Comparison of ENCODE assay signal across 13 cellular contexts in genomic region chr3:50273689-50274065, GRCh38. TPM values are rescaled to one million over a fixed set of nuclear protein-coding genes. Genes with fewer than 3 reads are reported as not detected.
DNase-seq lines count a peak whose midpoint lies in the region; ATAC-seq and TF ChIP-seq lines count a peak whose summit lies in the region.
"Had no signal": no experiment of that assay in that cellular context is flagged by ENCODE, and none has a peak within 500 bp of the region (broad histone marks: within the 10 kb centered on the region; RNA-seq: fewer than 3 reads in every experiment).

No MANE protein-coding gene starts in this region.

- no peak for ATAC-seq in HG02885 (IDR thresholded peaks at IDR 0.05; ENCODE audit: poor library complexity, unreplicated experiment)
- no peak for ATAC-seq in HG03432 (IDR thresholded peaks at IDR 0.05; ENCODE audit: unreplicated experiment)

- no peak overlapping the region for H2AFZ ChIP-seq in OCI-LY3 (ENCODE audit: low read depth, low read length)
- H2AFZ ChIP-seq: hepatocyte had no signal

- H3K4me3 ChIP-seq in OCI-LY3 (ENCODE audit: low read length) (peak overlapping the region; percentile 75; the same call in 1 of the 2 replicates), iPS-15b (ENCODE audit: low read depth, low read length) (peak overlapping the region; percentile 47), MG63 (no peak overlapping the region)
- H3K4me3 ChIP-seq: hepatocyte had no signal

- H3K4me2 ChIP-seq in OCI-LY3 (ENCODE audit: low read length), result peak overlapping the region; percentile 95

- H3K27me3 ChIP-seq in OCI-LY3 (ENCODE audit: low read depth, low read length) (peaks cover 6% of the 10 kb centered on the region; the same call in 1 of the 2 replicates), iPS-15b (ENCODE audit: control insufficient read depth, insufficient read depth, low read length) (peaks cover 46% of the 10 kb centered on the region), MG63 (no peaks in the 10 kb centered on the region)

- H3K36me3 ChIP-seq in OCI-LY3 (replicated peaks; ENCODE audit: low read depth, low read length) (no peaks in the 10 kb centered on the region), iPS-15b (ENCODE audit: control insufficient read depth, insufficient read depth, low read length) (peaks cover 4% of the 10 kb centered on the region), MG63 (no peaks in the 10 kb centered on the region)

- H3K4me1 ChIP-seq in OCI-LY3 (ENCODE audit: low read length) (peaks cover 9% of the 10 kb centered on the region; the same call in 1 of the 2 replicates), iPS-15b (ENCODE audit: control insufficient read depth, insufficient read depth, low read length) (peaks cover 9% of the 10 kb centered on the region)

- no peaks in the 10 kb centered on the region for H3K9me3 ChIP-seq in OCI-LY3 (ENCODE audit: insufficient read depth, low read length)
- no peaks in the 10 kb centered on the region for H3K9me3 ChIP-seq in iPS-15b (ENCODE audit: control insufficient read depth, insufficient read depth, low read length)
- H3K9me3 ChIP-seq in MG63, result no peaks in the 10 kb centered on the region

- no peak for TF ChIP-seq CTCF in GM13977 (IDR thresholded peaks at IDR 0.05; ENCODE audit: extremely low read depth, insufficient read depth, missing control alignments)
- TF ChIP-seq CTCF in OCI-LY3 (IDR thresholded peaks at IDR 0.05; ENCODE audit: low read depth, low read length), result no peak

- H3K9ac ChIP-seq in OCI-LY3 (ENCODE audit: low read length), result no peak overlapping the region; the same call in 1 of the 2 replicates
- no peak overlapping the region for H3K9ac ChIP-seq in iPS-15b (ENCODE audit: low read depth, low read length)

- in situ Hi-C loops in GM13977 (cut with MboI; ENCODE audit: low pct_unique_long_range_greater_than_20kb, low sequenced_read_pairs, unreplicated experiment), result loop anchor here (10.0 kb wide), 1 partner anchor 49 kb away; no protein-coding TSS in a partner anchor

- peak; percentile 36 for DNase-seq in GM13977 (ENCODE audit: low spot score)
- DNase-seq in substantia nigra (lab: John Stamatoyannopoulos, UW), result no peak
- no peak for DNase-seq in MG63
- DNase-seq: NCI-H1436 treated with DMSO at 0.1 percent for 48 hours had no signal

- H3K27ac ChIP-seq in OCI-LY3 (ENCODE audit: low read length) (no peak overlapping the region), substantia nigra (ENCODE audit: low read depth, low read length, poor library complexity, severe bottlenecking) (peak overlapping the region; percentile 98)
- H3K27ac ChIP-seq: hepatocyte, SK-N-MC had no signal

- no peaks in the 10 kb centered on the region for H3K79me2 ChIP-seq in OCI-LY3 (ENCODE audit: low read length)

- no peaks in the 10 kb centered on the region for H4K20me1 ChIP-seq in OCI-LY3 (ENCODE audit: insufficient read depth, low read length)

RNA-seq across cellular contexts. Expression of gene SEMA3B, which starts 4.7 kb away (rescaled TPM):
- 9.7 and 13.4 TPM in 2 replicates for total RNA-seq in MG63 (2014; rRNA removed; shearing (Covaris generic); ENCODE audit: low replicate concordance)

RNA-seq across cellular contexts. Expression of gene LSMEM2, which starts 5.2 kb away (rescaled TPM):
- not detected in 2 replicates for total RNA-seq in MG63 (2014; rRNA removed; shearing (Covaris generic); ENCODE audit: low replicate concordance)
- total RNA-seq: activated CD8-positive, alpha-beta memory T cell treated with anti-CD3 and anti-CD28 coated beads for 36 hours; hepatocyte; HT-29; mononuclear cell had no signal

RNA-seq across cellular contexts. Expression of gene IFRD2, which starts 18.6 kb away (rescaled TPM):
- total RNA-seq in MG63 (2014; rRNA removed; shearing (Covaris generic); ENCODE audit: low replicate concordance), result 87.8 and 101 TPM in 2 replicates

RNA-seq across cellular contexts. Expression of gene HYAL3, which starts 25.5 kb away (rescaled TPM):
- total RNA-seq in MG63 (2014; rRNA removed; shearing (Covaris generic); ENCODE audit: low replicate concordance), result 3.0 and 8.0 TPM in 2 replicates

RNA-seq across cellular contexts. Expression of gene NAA80, which starts 25.5 kb away (rescaled TPM):
- 1.1 and 6.4 TPM in 2 replicates for total RNA-seq in MG63 (2014; rRNA removed; shearing (Covaris generic); ENCODE audit: low replicate concordance)
